In genomic region chr6:142872376-142872775, GRCh38 we compare ENCODE assay signal across 8 cellular contexts.
DNase-seq lines count a peak whose midpoint lies in the region; ATAC-seq and TF ChIP-seq lines count a peak whose summit lies in the region.

No MANE protein-coding gene starts in this region.

- H3K27me3 ChIP-seq in skeletal muscle tissue (ENCODE audit: control insufficient read depth in 3 of 3, insufficient read depth in 3 of 3, low read length in 3 of 3): no peaks in the 10 kb centered on the region

- H3K4me3 Mint-ChIP-seq in glutamatergic neuron (ENCODE audit: unreplicated experiment): no peak overlapping the region

- no peaks in the 10 kb centered on the region for H3K36me3 Mint-ChIP-seq in glutamatergic neuron (ENCODE audit: unreplicated experiment)

- peaks cover 24 to 48% (median 40%) of the 10 kb centered on the region in 3 donors for H3K4me1 ChIP-seq in skeletal muscle tissue (ENCODE audit: control insufficient read depth in 3 of 3, insufficient read depth in 3 of 3, low read length in 3 of 3)

- no peak overlapping the region for H3K27ac Mint-ChIP-seq in glutamatergic neuron (ENCODE audit: unreplicated experiment)

- no peak overlapping the region for H3K4me3 ChIP-seq in skeletal muscle tissue (ENCODE audit: low read length in 3 of 3)

- peaks cover 2% of the 10 kb centered on the region for H3K4me1 Mint-ChIP-seq in glutamatergic neuron (ENCODE audit: low read depth, unreplicated experiment)

- H3K27me3 Mint-ChIP-seq in glutamatergic neuron (ENCODE audit: unreplicated experiment): no peaks in the 10 kb centered on the region

- no peak overlapping the region for H3K9ac ChIP-seq in skeletal muscle tissue (ENCODE audit: low read depth in 1 of 3, low read length in 3 of 3)

- no peaks in the 10 kb centered on the region for H3K36me3 ChIP-seq in skeletal muscle tissue (ENCODE audit: control insufficient read depth in 3 of 3, insufficient read depth in 3 of 3, low read length in 3 of 3)

- H3K9me3 Mint-ChIP-seq in glutamatergic neuron (ENCODE audit: unreplicated experiment): no peaks in the 10 kb centered on the region

- peak; percentile 37 for DNase-seq in HK-2 (ENCODE audit: unreplicated experiment)
- no peak for DNase-seq in Right ventricle myocardium superior
- DNase-seq in NCI-H146 treated with DMSO at 0.1 percent for 48 hours (lab: John Stamatoyannopoulos, UW; ENCODE audit: unreplicated experiment): no peak
- DNase-seq in Ammon's horn (ENCODE audit: low spot score): no peak
- no peak for DNase-seq in glutamatergic neuron

- H3K27ac ChIP-seq in VCaP (peak overlapping the region; percentile 28; the same call in 1 of the 2 replicates), skeletal muscle tissue (ENCODE audit: low read depth, low read length) (peak overlapping the region; percentile 59)

- ATAC-seq in Right ventricle myocardium superior (ENCODE audit: poor library complexity): peak; percentile 26
- no peak for ATAC-seq in GM21825 (IDR thresholded peaks at IDR 0.05; ENCODE audit: unreplicated experiment)

- no peaks in the 10 kb centered on the region for H3K9me3 ChIP-seq in skeletal muscle tissue (ENCODE audit: control insufficient read depth in 3 of 3, low read length in 3 of 3)

- intact Hi-C loops in Right ventricle myocardium superior (cut with DNase I): no loop called here

- no peak for TF ChIP-seq CTCF in VCaP (conservative IDR thresholded peaks at IDR 0.05)
- TF ChIP-seq CTCF in glutamatergic neuron (IDR thresholded peaks at IDR 0.05; ENCODE audit: partially characterized antibody, unreplicated experiment): no peak
